17 cellular contexts compared by ENCODE assay signal in the genomic region with DNA sequence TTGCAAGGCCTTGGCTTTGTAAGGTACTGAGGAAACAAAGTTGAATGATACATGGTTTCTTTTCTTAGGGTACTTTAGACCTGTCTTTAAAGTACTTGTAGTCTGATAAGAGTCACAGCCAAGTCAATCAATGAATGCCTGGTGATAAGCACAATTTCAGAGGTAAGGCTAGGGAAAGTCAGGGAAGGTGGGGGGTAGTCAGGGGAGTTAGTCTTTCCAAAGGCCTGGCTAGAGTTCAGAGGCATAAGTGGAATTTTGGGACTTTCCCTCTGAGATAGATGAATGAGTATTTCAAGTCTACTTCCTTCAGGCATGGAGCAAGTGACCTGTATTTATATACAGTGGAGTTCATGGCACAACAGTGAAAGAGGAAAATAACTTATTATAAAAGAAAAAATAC.
"Had no signal": no experiment of that assay in that cellular context is flagged by ENCODE, and none has a peak within 500 bp of the region (broad histone marks: within the 10 kb centered on the region; RNA-seq: fewer than 3 reads in every experiment).

No MANE protein-coding gene starts in this region.

- ATAC-seq: activated CD4-positive, alpha-beta T cell treated with anti-CD3 and anti-CD28 coated beads for 36 hours; effector memory CD8-positive, alpha-beta T cell; left ventricle myocardium superior; natural killer cell; stimulated activated naive CD8-positive, alpha-beta T cell treated with anti-CD3 and anti-CD28 coated beads, Interleukin-15, Interleukin-2, amounts not matched to agents 100 U/mL and 50 U/mL, for 24 hours; T-helper 17 cell had no signal

- H3K27ac Mint-ChIP-seq: activated CD4-positive, alpha-beta memory T cell treated with anti-CD3 and anti-CD28 coated beads for 36 hours; activated CD4-positive, alpha-beta T cell treated with anti-CD3 and anti-CD28 coated beads for 36 hours; activated naive CD8-positive, alpha-beta T cell; activated T-helper 1 cell treated with anti-CD3 and anti-CD28 coated beads, Interleukin-12 subunit alpha, Interleukin-12 subunit beta, Interleukin-2, Interleukin-4 antibody, amounts not matched to agents 30 ng/mL and 10 ng/mL and 1 ng/mL, durations not matched to agents 14 hours and 24 hours and 36 hours; effector memory CD8-positive, alpha-beta T cell; natural killer cell; T-helper 17 cell had no signal

- H3K27me3 Mint-ChIP-seq: activated CD4-positive, alpha-beta memory T cell treated with anti-CD3 and anti-CD28 coated beads for 36 hours; effector memory CD8-positive, alpha-beta T cell; T-helper 17 cell had no signal

- H3K4me1 Mint-ChIP-seq: activated CD4-positive, alpha-beta T cell treated with anti-CD3 and anti-CD28 coated beads for 36 hours; T-helper 17 cell had no signal

- H3K4me3 Mint-ChIP-seq: activated CD4-positive, alpha-beta memory T cell treated with anti-CD3 and anti-CD28 coated beads for 36 hours; activated CD4-positive, alpha-beta T cell treated with anti-CD3 and anti-CD28 coated beads for 36 hours; activated naive CD8-positive, alpha-beta T cell; activated T-helper 1 cell treated with anti-CD3 and anti-CD28 coated beads, Interleukin-12 subunit alpha, Interleukin-12 subunit beta, Interleukin-2, Interleukin-4 antibody, amounts not matched to agents 30 ng/mL and 10 ng/mL and 1 ng/mL, durations not matched to agents 14 hours and 24 hours and 36 hours; effector memory CD8-positive, alpha-beta T cell; natural killer cell; T-helper 17 cell had no signal

- DNase-seq: activated CD4-positive, alpha-beta memory T cell treated with anti-CD3 and anti-CD28 coated beads for 36 hours; activated CD4-positive, alpha-beta T cell treated with anti-CD3 and anti-CD28 coated beads for 36 hours; activated T-cell treated with anti-CD3 and anti-CD28 coated beads for 4 hours; effector memory CD8-positive, alpha-beta T cell; hippocampal formation; left ventricle myocardium superior; mesenchymal stem cell; natural killer cell; posterior cingulate gyrus; stimulated activated CD4-positive, alpha-beta T cell treated with anti-CD3 and anti-CD28 coated beads, Interleukin-12 subunit alpha, Interleukin-12 subunit beta, amount 100 ng/mL, for 4 hours; stimulated activated CD4-positive, alpha-beta T cell treated with anti-CD3 and anti-CD28 coated beads, Interleukin-2, amount 100 ng/mL, for 24 hours; stimulated activated naive CD8-positive, alpha-beta T cell treated with anti-CD3 and anti-CD28 coated beads, Interleukin-15, Interleukin-2, amounts not matched to agents 100 U/mL and 50 U/mL, for 24 hours; T-helper 17 cell; transverse colon had no signal

- H3K27ac ChIP-seq: transverse colon had no signal

- FAIRE-seq: islet of Langerhans had no signal

- H3K4me3 ChIP-seq: transverse colon had no signal

- H3K36me3 Mint-ChIP-seq: activated CD4-positive, alpha-beta memory T cell treated with anti-CD3 and anti-CD28 coated beads for 36 hours; activated naive CD8-positive, alpha-beta T cell had no signal

- H3K9me3 Mint-ChIP-seq: activated CD4-positive, alpha-beta memory T cell treated with anti-CD3 and anti-CD28 coated beads for 36 hours; activated T-helper 1 cell treated with anti-CD3 and anti-CD28 coated beads, Interleukin-12 subunit alpha, Interleukin-12 subunit beta, Interleukin-2, Interleukin-4 antibody, amounts not matched to agents 30 ng/mL and 10 ng/mL and 1 ng/mL, durations not matched to agents 14 hours and 24 hours and 36 hours had no signal

- H3K9me3 ChIP-seq: transverse colon had no signal

- H3K36me3 ChIP-seq: transverse colon had no signal

- H3K27me3 ChIP-seq: transverse colon had no signal
